In genomic region chr9:126705311-126705766, GRCh38 we compare ENCODE assay signal across 8 cellular contexts.
DNase-seq lines count a peak whose midpoint lies in the region; ATAC-seq lines count a peak whose summit lies in the region.

No MANE protein-coding gene starts in this region.

- H3K36me3 Mint-ChIP-seq in activated CD8-positive, alpha-beta memory T cell treated with anti-CD3 and anti-CD28 coated beads, Interleukin-2, amount 10 ng/mL, durations not matched to agents 7 days and 5 days: no peaks in the 10 kb centered on the region
- peaks cover 9% of the 10 kb centered on the region for H3K36me3 Mint-ChIP-seq in effector memory CD8-positive, alpha-beta T cell (ENCODE audit: insufficient read depth)

- H3K9me3 Mint-ChIP-seq in activated CD8-positive, alpha-beta memory T cell treated with anti-CD3 and anti-CD28 coated beads, Interleukin-2, amount 10 ng/mL, durations not matched to agents 7 days and 5 days (ENCODE audit: low read depth): no peaks in the 10 kb centered on the region
- H3K9me3 Mint-ChIP-seq in effector memory CD8-positive, alpha-beta T cell: no peaks in the 10 kb centered on the region

- no peak overlapping the region for H3K27ac Mint-ChIP-seq in activated CD8-positive, alpha-beta memory T cell treated with anti-CD3 and anti-CD28 coated beads, Interleukin-2, amount 10 ng/mL, durations not matched to agents 7 days and 5 days
- peak overlapping the region in 1 of 2 donors; percentile 66 for H3K27ac Mint-ChIP-seq in effector memory CD8-positive, alpha-beta T cell

- DNase-seq in COLO829 (ENCODE audit: low spot score) (peak; percentile 86), NOMO-1 (lab: John Stamatoyannopoulos, UW; ENCODE audit: unreplicated experiment in 2 of 2) (peak; percentile 55 to 66), mucosa of gallbladder (ENCODE audit: low spot score) (peak; percentile 77), GOT3 (lab: John Stamatoyannopoulos, UW) (no peak)
- peak; percentile 88 for DNase-seq in activated CD8-positive, alpha-beta memory T cell treated with anti-CD3 and anti-CD28 coated beads, Interleukin-2, amount 10 ng/mL, durations not matched to agents 7 days and 5 days
- DNase-seq in effector memory CD8-positive, alpha-beta T cell: peak; percentile 84 to 90 (median 84)
- DNase-seq in stimulated activated CD8-positive, alpha-beta memory T cell treated with anti-CD3 and anti-CD28 coated beads, Interleukin-4, amount 100 ng/mL, for 4 hours (ENCODE audit: low read depth in 2 of 2, low spot score in 1 of 2): peak; percentile 67 to 83

- peak; percentile 71 for ATAC-seq in HG03354 (IDR thresholded peaks at IDR 0.05; ENCODE audit: poor library complexity, severe bottlenecking, unreplicated experiment)
- ATAC-seq in activated CD8-positive, alpha-beta memory T cell treated with anti-CD3 and anti-CD28 coated beads, Interleukin-2, amount 10 ng/mL, durations not matched to agents 7 days and 5 days: peak; percentile 71
- peak; percentile 82 for ATAC-seq in effector memory CD8-positive, alpha-beta T cell (replicated peaks)

- H3K4me3 Mint-ChIP-seq in activated CD8-positive, alpha-beta memory T cell treated with anti-CD3 and anti-CD28 coated beads, Interleukin-2, amount 10 ng/mL, durations not matched to agents 7 days and 5 days: no peak overlapping the region
- peak overlapping the region; percentile 70 to 71 for H3K4me3 Mint-ChIP-seq in effector memory CD8-positive, alpha-beta T cell

- CTCF ChIA-PET in activated CD8-positive, alpha-beta memory T cell treated with anti-CD3 and anti-CD28 coated beads, Interleukin-2, amount 10 ng/mL, durations not matched to agents 7 days and 5 days (lab: Charles Lee): interaction anchor here (0.8 to 14.2 kb wide), 25 partner anchors 9 to 201 kb away, joined by 3 to 609 read pairs (median 8); partner anchors contain the start of genes LMX1B and ZBTB43

- peaks cover 14% of the 10 kb centered on the region for H3K4me1 Mint-ChIP-seq in activated CD8-positive, alpha-beta memory T cell treated with anti-CD3 and anti-CD28 coated beads, Interleukin-2, amount 10 ng/mL, durations not matched to agents 7 days and 5 days
- H3K4me1 Mint-ChIP-seq in effector memory CD8-positive, alpha-beta T cell (ENCODE audit: low read depth in 2 of 2): peaks cover 12 to 15% of the 10 kb centered on the region in 2 donors

- H3K27me3 Mint-ChIP-seq in activated CD8-positive, alpha-beta memory T cell treated with anti-CD3 and anti-CD28 coated beads, Interleukin-2, amount 10 ng/mL, durations not matched to agents 7 days and 5 days: peaks cover 35% of the 10 kb centered on the region
- H3K27me3 Mint-ChIP-seq in effector memory CD8-positive, alpha-beta T cell: peaks cover 43 to 54% of the 10 kb centered on the region in 2 donors
